In genomic region chr2:66686768-66687167, GRCh38 we compare ENCODE assay signal across 16 cellular contexts.
DNase-seq lines count a peak whose midpoint lies in the region; ATAC-seq and TF ChIP-seq lines count a peak whose summit lies in the region.
"Had no signal": no experiment of that assay in that cellular context is flagged by ENCODE, and none has a peak within 500 bp of the region (broad histone marks: within the 10 kb centered on the region; RNA-seq: fewer than 3 reads in every experiment).

No MANE protein-coding gene starts in this region.

- no peak overlapping the region for H2BK15ac ChIP-seq in mesenchymal stem cell (ENCODE audit: low read depth, poor library complexity, severe bottlenecking)

- no peak overlapping the region for H2AFZ ChIP-seq in mesenchymal stem cell (ENCODE audit: low read depth, low read length)

- H3K27ac ChIP-seq in A673 (ENCODE audit: low read depth, low read length, poor library complexity, severe bottlenecking) (peak overlapping the region; percentile 24), mesenchymal stem cell (ENCODE audit: low read length, poor library complexity, severe bottlenecking) (no peak overlapping the region)
- H3K27ac ChIP-seq: coronary artery had no signal

- intact Hi-C loops in A673 (cut with micrococcal nuclease; ENCODE audit: unreplicated experiment), result no loop called here

- H3K9me3 ChIP-seq in A673 (ENCODE audit: low read depth, low read length, poor library complexity, severe bottlenecking) (no peaks in the 10 kb centered on the region), mesenchymal stem cell (ENCODE audit: control insufficient read depth, low read length) (no peaks in the 10 kb centered on the region)

- no peak overlapping the region for H4K91ac ChIP-seq in mesenchymal stem cell (ENCODE audit: low read length)

- no TSS peak for BruUV-seq in A673 (replicated peaks; lab: Mats Ljungman, UMichigan)

- no peak overlapping the region for H2BK120ac ChIP-seq in mesenchymal stem cell (ENCODE audit: low read depth, low read length)

- CTCF ChIA-PET in A673 (lab: Charles Lee), result no interaction called here

- no peak overlapping the region for H3K23ac ChIP-seq in mesenchymal stem cell (ENCODE audit: low read length in 2 of 2)

- H2BK5ac ChIP-seq in mesenchymal stem cell (ENCODE audit: low read depth, low read length, poor library complexity, severe bottlenecking), result no peak overlapping the region

- ATAC-seq in HG03378 (IDR thresholded peaks at IDR 0.05; ENCODE audit: unreplicated experiment), result no peak
- ATAC-seq: Panc1, SK-N-SH treated with all-trans-retinoic acid at 6 μM for 48 hours had no signal

- POLR2A ChIA-PET in A673 (lab: Charles Lee; ENCODE audit: low non-redundant PET), result no interaction called here

- 17% methylated on average over 1 of the region's 2 CpGs for WGBS in mesenchymal stem cell

- no peaks in the 10 kb centered on the region for H3K27me3 ChIP-seq in A673 (replicated peaks; ENCODE audit: insufficient read depth, low read depth, low read length, poor library complexity)
- no peaks in the 10 kb centered on the region for H3K27me3 ChIP-seq in mesenchymal stem cell (ENCODE audit: control insufficient read depth in 1 of 2, insufficient read depth in 1 of 2, low read length in 2 of 2)

- no peak for TF ChIP-seq CTCF in A673 (conservative IDR thresholded peaks at IDR 0.05; ENCODE audit: low read depth, low read length)
- TF ChIP-seq CTCF in choroid plexus epithelial cell (conservative IDR thresholded peaks at IDR 0.05; ENCODE audit: low read depth, low read length), result no peak

- H3K4me2 ChIP-seq in mesenchymal stem cell (ENCODE audit: low read length, poor library complexity, severe bottlenecking), result no peak overlapping the region

- no peak overlapping the region for H4K8ac ChIP-seq in mesenchymal stem cell (ENCODE audit: low read length)

- H3K14ac ChIP-seq in mesenchymal stem cell (ENCODE audit: low read length in 2 of 2), result no peak overlapping the region

- DNase-seq in A673 (ENCODE audit: low spot score) (peak; percentile 35), NAMALWA (ENCODE audit: low spot score) (peak; percentile 1), choroid plexus epithelial cell (ENCODE audit: low read depth) (peak; percentile 4), mesenchymal stem cell (peak; percentile 24), DMS79 (lab: John Stamatoyannopoulos, UW) (no peak), iPS-NIHi11 (ENCODE audit: low spot score) (no peak), hippocampal formation (lab: John Stamatoyannopoulos, UW) (no peak)
- DNase-seq: activated CD4-positive, alpha-beta T cell treated with anti-CD3 and anti-CD28 coated beads for 48 hours; activated effector memory CD4-positive, alpha-beta T cell treated with anti-CD3 and anti-CD28 coated beads, Interleukin-2, amount 50 U/mL, for 16 hours; NCI-H1092; NCI-H748 treated with DMSO at 0.1 percent for 48 hours; nucleus accumbens had no signal

- no peak overlapping the region for H3K18ac ChIP-seq in mesenchymal stem cell (ENCODE audit: low read depth in 1 of 2, low read length in 2 of 2)

- no peaks in the 10 kb centered on the region for H3K36me3 ChIP-seq in A673 (ENCODE audit: insufficient read depth, low read length, poor library complexity, severe bottlenecking)
- no peaks in the 10 kb centered on the region for H3K36me3 ChIP-seq in mesenchymal stem cell (ENCODE audit: control insufficient read depth in 1 of 2, insufficient read depth in 2 of 2, low read depth in 1 of 2, low read length in 2 of 2)

- no peak overlapping the region for H2BK12ac ChIP-seq in mesenchymal stem cell (ENCODE audit: low read length in 2 of 2)

- no peak overlapping the region for H2AK5ac ChIP-seq in mesenchymal stem cell (ENCODE audit: low read length, severe bottlenecking)

- H3K4me1 ChIP-seq in A673 (ENCODE audit: insufficient read depth, low read length, poor library complexity, severe bottlenecking), result peaks cover 14% of the 10 kb centered on the region
- H3K4me1 ChIP-seq in mesenchymal stem cell (ENCODE audit: control insufficient read depth, insufficient read depth, low read depth, low read length), result no peaks in the 10 kb centered on the region

- no peak overlapping the region for H3K4ac ChIP-seq in mesenchymal stem cell (ENCODE audit: low read depth in 1 of 2, low read length in 2 of 2)

- no peak overlapping the region for H3K4me3 ChIP-seq in A673 (ENCODE audit: low read depth, low read length, poor library complexity, severe bottlenecking)
- no peak overlapping the region for H3K4me3 ChIP-seq in choroid plexus epithelial cell (ENCODE audit: low read depth, low read length)
- no peak overlapping the region for H3K4me3 ChIP-seq in mesenchymal stem cell (ENCODE audit: insufficient read depth in 1 of 2, low read depth in 1 of 2, low read length in 2 of 2)
- H3K4me3 ChIP-seq: coronary artery had no signal

- no peak overlapping the region for H3K9ac ChIP-seq in mesenchymal stem cell (ENCODE audit: low read length)

- no peaks in the 10 kb centered on the region for H3K79me1 ChIP-seq in mesenchymal stem cell (replicated peaks; ENCODE audit: low read length, poor library complexity, severe bottlenecking)

Comparison
In these comparisons a context has a peak if more than half of its experiments do, and no peak if none do; other contexts are left out.
1. DNase-seq: peak in A673 (single experiment), NAMALWA (single experiment), choroid plexus epithelial cell (single experiment) and mesenchymal stem cell (single experiment); none in DMS79 (single experiment), iPS-NIHi11 (single experiment) and hippocampal formation (0 of 2).